1 cellular context compared by ENCODE assay signal in genomic region chr16:68264128-68265077, GRCh38.
A peak's percentile ranks its signal among the peaks of the same experiment; 100 is the strongest.
TF ChIP-seq lines count a peak whose summit lies in the region.

Gene SLC7A6 (plus strand): TSS chr16:68264526. CDS start chr16:68274727, 10,201 bp downstream.

TF ChIP-seq in HEK293, 187 proteins besides CTCF, POLR2A, EP300 and RAD21 (continued from another document and continues in another):
- TF ChIP-seq, protein P1, sequence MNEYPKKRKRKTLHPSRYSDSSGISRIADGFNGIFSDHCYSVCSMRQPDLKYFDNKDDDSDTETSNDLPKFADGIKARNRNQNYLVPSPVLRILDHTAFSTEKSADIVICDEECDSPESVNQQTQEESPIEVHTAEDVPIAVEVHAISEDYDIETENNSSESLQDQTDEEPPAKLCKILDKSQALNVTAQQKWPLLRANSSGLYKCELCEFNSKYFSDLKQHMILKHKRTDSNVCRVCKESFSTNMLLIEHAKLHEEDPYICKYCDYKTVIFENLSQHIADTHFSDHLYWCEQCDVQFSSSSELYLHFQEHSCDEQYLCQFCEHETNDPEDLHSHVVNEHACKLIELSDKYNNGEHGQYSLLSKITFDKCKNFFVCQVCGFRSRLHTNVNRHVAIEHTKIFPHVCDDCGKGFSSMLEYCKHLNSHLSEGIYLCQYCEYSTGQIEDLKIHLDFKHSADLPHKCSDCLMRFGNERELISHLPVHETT (tag by site-specific recombination; IDR thresholded peaks at IDR 0.05) = no peak
- no peak for TF ChIP-seq ZNF23 (tag by site-specific recombination; IDR thresholded peaks at IDR 0.05; ENCODE audit: borderline replicate concordance)
- no peak for TF ChIP-seq ZFP41 (tag by site-specific recombination; IDR thresholded peaks at IDR 0.05; ENCODE audit: borderline replicate concordance)
- TF ChIP-seq GLI2 (tag by site-specific recombination; IDR thresholded peaks at IDR 0.05; ENCODE audit: borderline replicate concordance, low read depth) = no peak
- TF ChIP-seq ZNF404 (tag by site-specific recombination; IDR thresholded peaks at IDR 0.05) = no peak
- no peak for TF ChIP-seq ZNF558 (tag by site-specific recombination; IDR thresholded peaks at IDR 0.05)
- TF ChIP-seq ZNF10 (tag by site-specific recombination; IDR thresholded peaks at IDR 0.05) = no peak
- TF ChIP-seq ZBTB20 (tag by site-specific recombination; IDR thresholded peaks at IDR 0.05) = peak; percentile 77
- TF ChIP-seq ZNF37A (tag by site-specific recombination; IDR thresholded peaks at IDR 0.05) = no peak
- TF ChIP-seq ZNF311 (tag by site-specific recombination; IDR thresholded peaks at IDR 0.05; ENCODE audit: borderline replicate concordance) = no peak
- TF ChIP-seq ZNF341 (tag by site-specific recombination; IDR thresholded peaks at IDR 0.05; ENCODE audit: low read depth) = no peak
- no peak for TF ChIP-seq ZNF658 (tag by site-specific recombination; IDR thresholded peaks at IDR 0.05)
- no peak for TF ChIP-seq ZNF624 (tag by site-specific recombination; IDR thresholded peaks at IDR 0.05)
- TF ChIP-seq MEIS1 (CRISPR knock-in tag; IDR thresholded peaks at IDR 0.05; ENCODE audit: borderline replicate concordance) = no peak
- TF ChIP-seq, protein P2, sequence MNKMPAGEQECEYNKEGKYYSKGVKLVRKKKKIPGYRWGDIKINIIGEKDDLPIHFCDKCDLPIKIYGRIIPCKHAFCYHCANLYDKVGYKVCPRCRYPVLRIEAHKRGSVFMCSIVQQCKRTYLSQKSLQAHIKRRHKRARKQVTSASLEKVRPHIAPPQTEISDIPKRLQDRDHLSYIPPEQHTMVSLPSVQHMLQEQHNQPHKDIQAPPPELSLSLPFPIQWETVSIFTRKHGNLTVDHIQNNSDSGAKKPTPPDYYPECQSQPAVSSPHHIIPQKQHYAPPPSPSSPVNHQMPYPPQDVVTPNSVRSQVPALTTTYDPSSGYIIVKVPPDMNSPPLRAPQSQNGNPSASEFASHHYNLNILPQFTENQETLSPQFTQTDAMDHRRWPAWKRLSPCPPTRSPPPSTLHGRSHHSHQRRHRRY (tag by site-specific recombination; IDR thresholded peaks at IDR 0.05) = no peak
- TF ChIP-seq ZNF112 (tag by site-specific recombination; IDR thresholded peaks at IDR 0.05) = no peak
- TF ChIP-seq PATZ1 (tag by site-specific recombination; IDR thresholded peaks at IDR 0.05) = peak; percentile 92
- peak; percentile 64; the same call in 1 of the 2 replicates for TF ChIP-seq BCL11A (tag by site-specific recombination; IDR thresholded peaks at IDR 0.05; ENCODE audit: low read depth)
- no peak for TF ChIP-seq ZNF26 (tag by site-specific recombination; IDR thresholded peaks at IDR 0.05)
- TF ChIP-seq TSHZ1 (tag by site-specific recombination; IDR thresholded peaks at IDR 0.05; ENCODE audit: borderline replicate concordance) = no peak
- no peak for TF ChIP-seq ZNF549 (tag by site-specific recombination; IDR thresholded peaks at IDR 0.05)
- no peak for TF ChIP-seq ZBTB17 (tag by site-specific recombination; IDR thresholded peaks at IDR 0.05)
- TF ChIP-seq ZNF629 (tag by site-specific recombination; IDR thresholded peaks at IDR 0.05) = peak; percentile 32; the same call in 1 of the 2 replicates
- TF ChIP-seq ZNF521 (tag by site-specific recombination; IDR thresholded peaks at IDR 0.05) = no peak
- no peak for TF ChIP-seq ZNF530 (tag by site-specific recombination; IDR thresholded peaks at IDR 0.05; ENCODE audit: low read depth)
- TF ChIP-seq ZNF626 (tag by site-specific recombination; IDR thresholded peaks at IDR 0.05) = no peak
- no peak for TF ChIP-seq ZSCAN23 (tag by site-specific recombination; IDR thresholded peaks at IDR 0.05)
- TF ChIP-seq, protein P3, sequence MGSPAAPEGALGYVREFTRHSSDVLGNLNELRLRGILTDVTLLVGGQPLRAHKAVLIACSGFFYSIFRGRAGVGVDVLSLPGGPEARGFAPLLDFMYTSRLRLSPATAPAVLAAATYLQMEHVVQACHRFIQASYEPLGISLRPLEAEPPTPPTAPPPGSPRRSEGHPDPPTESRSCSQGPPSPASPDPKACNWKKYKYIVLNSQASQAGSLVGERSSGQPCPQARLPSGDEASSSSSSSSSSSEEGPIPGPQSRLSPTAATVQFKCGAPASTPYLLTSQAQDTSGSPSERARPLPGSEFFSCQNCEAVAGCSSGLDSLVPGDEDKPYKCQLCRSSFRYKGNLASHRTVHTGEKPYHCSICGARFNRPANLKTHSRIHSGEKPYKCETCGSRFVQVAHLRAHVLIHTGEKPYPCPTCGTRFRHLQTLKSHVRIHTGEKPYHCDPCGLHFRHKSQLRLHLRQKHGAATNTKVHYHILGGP (tag by site-specific recombination; IDR thresholded peaks at IDR 0.05) = no peak
- TF ChIP-seq ZNF747 (tag by site-specific recombination; IDR thresholded peaks at IDR 0.05) = no peak
- TF ChIP-seq ZBTB8A (tag by site-specific recombination; IDR thresholded peaks at IDR 0.05) = 0 out of 2 replicates have a peak, but pooled peaks have one; percentile 31
- TF ChIP-seq KLF8 (tag by site-specific recombination; IDR thresholded peaks at IDR 0.05) = peak; percentile 49; the same call in 1 of the 2 replicates
- TF ChIP-seq TCF7L2 (IDR thresholded peaks at IDR 0.05; ENCODE audit: borderline replicate concordance, low read depth, low read length) = no peak
- TF ChIP-seq HOXC10 (CRISPR knock-in tag; IDR thresholded peaks at IDR 0.05) = no peak
- no peak for TF ChIP-seq ZNF16 (tag by site-specific recombination; IDR thresholded peaks at IDR 0.05; ENCODE audit: low read depth)
- TF ChIP-seq KLF9 (tag by site-specific recombination; IDR thresholded peaks at IDR 0.05; ENCODE audit: low read depth) = peak; percentile 15; the same call in 1 of the 2 replicates
- 0 out of 2 replicates have a peak, but pooled peaks have one; percentile 31 for TF ChIP-seq ZNF394 (tag by site-specific recombination; IDR thresholded peaks at IDR 0.05; ENCODE audit: borderline replicate concordance)
- TF ChIP-seq, protein P4, sequence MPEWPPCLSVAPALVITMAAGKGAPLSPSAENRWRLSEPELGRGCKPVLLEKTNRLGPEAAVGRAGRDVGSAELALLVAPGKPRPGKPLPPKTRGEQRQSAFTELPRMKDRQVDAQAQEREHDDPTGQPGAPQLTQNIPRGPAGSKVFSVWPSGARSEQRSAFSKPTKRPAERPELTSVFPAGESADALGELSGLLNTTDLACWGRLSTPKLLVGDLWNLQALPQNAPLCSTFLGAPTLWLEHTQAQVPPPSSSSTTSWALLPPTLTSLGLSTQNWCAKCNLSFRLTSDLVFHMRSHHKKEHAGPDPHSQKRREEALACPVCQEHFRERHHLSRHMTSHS (tag by site-specific recombination; IDR thresholded peaks at IDR 0.05) = no peak
- TF ChIP-seq KLF1 (tag by site-specific recombination; IDR thresholded peaks at IDR 0.05) = peak; percentile 61
- TF ChIP-seq, protein P5, sequence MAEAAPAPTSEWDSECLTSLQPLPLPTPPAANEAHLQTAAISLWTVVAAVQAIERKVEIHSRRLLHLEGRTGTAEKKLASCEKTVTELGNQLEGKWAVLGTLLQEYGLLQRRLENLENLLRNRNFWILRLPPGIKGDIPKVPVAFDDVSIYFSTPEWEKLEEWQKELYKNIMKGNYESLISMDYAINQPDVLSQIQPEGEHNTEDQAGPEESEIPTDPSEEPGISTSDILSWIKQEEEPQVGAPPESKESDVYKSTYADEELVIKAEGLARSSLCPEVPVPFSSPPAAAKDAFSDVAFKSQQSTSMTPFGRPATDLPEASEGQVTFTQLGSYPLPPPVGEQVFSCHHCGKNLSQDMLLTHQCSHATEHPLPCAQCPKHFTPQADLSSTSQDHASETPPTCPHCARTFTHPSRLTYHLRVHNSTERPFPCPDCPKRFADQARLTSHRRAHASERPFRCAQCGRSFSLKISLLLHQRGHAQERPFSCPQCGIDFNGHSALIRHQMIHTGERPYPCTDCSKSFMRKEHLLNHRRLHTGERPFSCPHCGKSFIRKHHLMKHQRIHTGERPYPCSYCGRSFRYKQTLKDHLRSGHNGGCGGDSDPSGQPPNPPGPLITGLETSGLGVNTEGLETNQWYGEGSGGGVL (tag by site-specific recombination; IDR thresholded peaks at IDR 0.05) = 0 out of 2 replicates have a peak, but pooled peaks have one; percentile 19
- TF ChIP-seq, protein P6, sequence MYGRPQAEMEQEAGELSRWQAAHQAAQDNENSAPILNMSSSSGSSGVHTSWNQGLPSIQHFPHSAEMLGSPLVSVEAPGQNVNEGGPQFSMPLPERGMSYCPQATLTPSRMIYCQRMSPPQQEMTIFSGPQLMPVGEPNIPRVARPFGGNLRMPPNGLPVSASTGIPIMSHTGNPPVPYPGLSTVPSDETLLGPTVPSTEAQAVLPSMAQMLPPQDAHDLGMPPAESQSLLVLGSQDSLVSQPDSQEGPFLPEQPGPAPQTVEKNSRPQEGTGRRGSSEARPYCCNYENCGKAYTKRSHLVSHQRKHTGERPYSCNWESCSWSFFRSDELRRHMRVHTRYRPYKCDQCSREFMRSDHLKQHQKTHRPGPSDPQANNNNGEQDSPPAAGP (tag by site-specific recombination; IDR thresholded peaks at IDR 0.05) = peak; percentile 29; the same call in 1 of the 2 replicates
- TF ChIP-seq ZNF280C (tag by site-specific recombination; IDR thresholded peaks at IDR 0.05) = no peak
- no peak for TF ChIP-seq ZNF132 (tag by site-specific recombination; IDR thresholded peaks at IDR 0.05; ENCODE audit: borderline replicate concordance)
- peak; percentile 66 for TF ChIP-seq EGR2 (tag by site-specific recombination; IDR thresholded peaks at IDR 0.05; ENCODE audit: low read depth)
- no peak for TF ChIP-seq RBAK (tag by site-specific recombination; IDR thresholded peaks at IDR 0.05)
- TF ChIP-seq ZNF561 (tag by site-specific recombination; IDR thresholded peaks at IDR 0.05; ENCODE audit: borderline replicate concordance) = peak; percentile 54; the same call in 1 of the 2 replicates
- peak; percentile 19 for TF ChIP-seq ZNF133 (tag by site-specific recombination; IDR thresholded peaks at IDR 0.05)
- TF ChIP-seq ZNF670 (tag by site-specific recombination; IDR thresholded peaks at IDR 0.05; ENCODE audit: low read depth) = no peak
- peak; percentile 85 for TF ChIP-seq ZNF777 (tag by site-specific recombination; IDR thresholded peaks at IDR 0.05; ENCODE audit: borderline replicate concordance)
- TF ChIP-seq ZNF19 (tag by site-specific recombination; IDR thresholded peaks at IDR 0.05; ENCODE audit: low read depth) = no peak
- TF ChIP-seq ZNF707 (tag by site-specific recombination; IDR thresholded peaks at IDR 0.05) = no peak
- TF ChIP-seq YY1 (tag by site-specific recombination; IDR thresholded peaks at IDR 0.05) = no peak
